ENCODE assay signal across 25 cellular contexts in the genomic region with DNA sequence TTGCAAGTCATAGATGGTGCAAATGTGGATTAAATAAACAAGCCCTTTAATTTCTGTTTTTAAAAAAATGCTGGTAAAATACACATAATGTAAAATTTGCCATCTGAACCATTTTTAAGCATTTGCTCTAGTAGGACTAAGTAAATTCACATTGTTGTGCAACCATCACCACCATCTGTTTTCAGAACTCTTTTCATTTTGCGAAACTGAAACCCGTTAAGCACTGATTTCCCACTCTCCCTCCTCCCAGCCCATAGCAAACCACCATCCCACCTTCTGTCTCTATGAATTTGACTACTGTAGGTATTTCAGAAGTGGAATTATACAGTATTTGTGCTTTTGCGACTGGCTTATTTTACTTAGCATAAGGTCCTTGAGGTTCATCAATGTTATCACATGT.
"Had no signal": no experiment of that assay in that cellular context is flagged by ENCODE, and none has a peak within 500 bp of the region (broad histone marks: within the 10 kb centered on the region; RNA-seq: fewer than 3 reads in every experiment).

No MANE protein-coding gene starts in this region.

- H3K4me2 ChIP-seq: SK-N-SH had no signal

- DNase-seq: activated CD4-positive, alpha-beta T cell treated with anti-CD3 and anti-CD28 coated beads for 4 hours; activated CD8-positive, alpha-beta memory T cell treated with anti-CD3 and anti-CD28 coated beads, Interleukin-2, amount 50 U/mL, for 48 hours; activated CD8-positive, alpha-beta T cell treated with anti-CD3 and anti-CD28 coated beads for 36 hours; activated naive CD4-positive, alpha-beta T cell; activated naive CD8-positive, alpha-beta T cell treated with anti-CD3 and anti-CD28 coated beads, Interleukin-2, amount 50 U/mL, for 24 hours; activated T-cell treated with anti-CD3 and anti-CD28 coated beads, Interleukin-2, amount 50 U/mL, for 1 hour; brain microvascular endothelial cell; Karpas-422; NCI-H1092; NCI-H1417; NCI-H1930; NCI-H345; NCI-H510A; NCI-H526 treated with DMSO at 0.1 percent for 48 hours; NCI-H82; NK-92 treated with Interleukin-12 subunit alpha and Interleukin-12 subunit beta, amount 100 ng/mL, for 24 hours; OCI-M1; RPMI8226; SK-N-SH; T-helper 1 cell; WERI-Rb-1 had no signal

- H3K27me3 Mint-ChIP-seq: activated CD8-positive, alpha-beta T cell treated with anti-CD3 and anti-CD28 coated beads for 36 hours; activated naive CD4-positive, alpha-beta T cell treated with anti-CD3 and anti-CD28 coated beads, Interleukin-2, amount 50 U/mL, for 24 hours; activated naive CD8-positive, alpha-beta T cell treated with anti-CD3 and anti-CD28 coated beads, Interleukin-2, amount 50 U/mL, for 24 hours had no signal

- H3K27ac Mint-ChIP-seq: activated CD8-positive, alpha-beta T cell treated with anti-CD3 and anti-CD28 coated beads for 36 hours; activated naive CD4-positive, alpha-beta T cell treated with anti-CD3 and anti-CD28 coated beads, Interleukin-2, amount 50 U/mL, for 24 hours; activated naive CD8-positive, alpha-beta T cell treated with anti-CD3 and anti-CD28 coated beads, Interleukin-2, amount 50 U/mL, for 24 hours had no signal

- H3K27me3 ChIP-seq: brain microvascular endothelial cell, cardiac muscle cell had no signal

- H3K36me3 ChIP-seq: brain microvascular endothelial cell, cardiac muscle cell, WERI-Rb-1 had no signal

- H3K9ac ChIP-seq: SK-N-SH had no signal

- H3K4me1 Mint-ChIP-seq: activated naive CD4-positive, alpha-beta T cell treated with anti-CD3 and anti-CD28 coated beads, Interleukin-2, amount 50 U/mL, for 24 hours; activated naive CD8-positive, alpha-beta T cell treated with anti-CD3 and anti-CD28 coated beads, Interleukin-2, amount 50 U/mL, for 24 hours had no signal

- H3K27ac ChIP-seq: brain microvascular endothelial cell, cardiac muscle cell, WERI-Rb-1 had no signal

- ATAC-seq: activated CD8-positive, alpha-beta T cell treated with anti-CD3 and anti-CD28 coated beads for 36 hours; activated naive CD8-positive, alpha-beta T cell treated with anti-CD3 and anti-CD28 coated beads, Interleukin-2, amount 50 U/mL, for 24 hours; Panc1; Right ventricle myocardium inferior had no signal

- H3K9me3 ChIP-seq: SK-N-SH had no signal

- H3K4me3 ChIP-seq: cardiac muscle cell had no signal

- H3K4me3 Mint-ChIP-seq: activated CD8-positive, alpha-beta T cell treated with anti-CD3 and anti-CD28 coated beads for 36 hours; activated naive CD4-positive, alpha-beta T cell treated with anti-CD3 and anti-CD28 coated beads, Interleukin-2, amount 50 U/mL, for 24 hours; activated naive CD8-positive, alpha-beta T cell treated with anti-CD3 and anti-CD28 coated beads, Interleukin-2, amount 50 U/mL, for 24 hours had no signal
